Comparison of ENCODE assay signal across 11 cellular contexts in the genomic region with DNA sequence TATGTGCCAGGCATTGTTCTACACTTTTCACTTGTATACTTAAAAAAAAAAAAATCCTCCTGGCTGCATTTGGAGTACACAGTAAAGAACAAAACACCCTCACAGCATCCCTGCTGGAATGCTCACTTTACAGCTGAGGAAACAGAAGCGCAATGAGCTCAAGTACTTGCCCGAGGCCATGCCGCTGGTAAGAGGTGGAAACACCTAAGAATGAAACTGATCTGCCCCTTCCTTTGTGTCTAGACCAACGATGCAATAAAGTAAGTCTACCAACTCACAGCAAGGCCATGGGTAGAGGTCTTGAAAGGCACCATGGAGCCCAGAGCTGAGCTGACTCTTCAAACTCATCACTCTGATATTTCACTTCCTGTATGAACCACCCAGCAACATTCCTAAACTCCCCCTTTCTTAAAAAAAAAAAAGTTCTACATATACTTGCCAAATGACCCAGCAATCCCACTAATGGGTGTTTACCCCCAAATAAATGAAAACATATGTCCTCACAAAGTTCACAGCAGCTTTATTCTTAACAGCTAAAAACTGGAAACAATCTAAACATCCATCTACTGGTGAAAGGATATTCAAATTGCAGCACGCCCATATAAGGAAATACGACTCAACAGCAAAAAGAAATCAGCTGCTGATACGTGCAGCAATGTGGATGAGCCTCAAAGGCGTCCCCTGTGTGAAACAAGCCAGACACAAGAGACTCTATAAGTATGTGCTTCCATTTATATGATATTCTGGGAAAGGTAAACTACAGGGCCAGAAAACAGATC.
DNase-seq lines count a peak whose midpoint lies in the region; ATAC-seq lines count a peak whose summit lies in the region.
"Had no signal": no experiment of that assay in that cellular context is flagged by ENCODE, and none has a peak within 500 bp of the region (broad histone marks: within the 10 kb centered on the region; RNA-seq: fewer than 3 reads in every experiment).

No MANE protein-coding gene starts in this region.

- ATAC-seq in GM19467 (IDR thresholded peaks at IDR 0.05; ENCODE audit: unreplicated experiment) (no peak), HG02938 (IDR thresholded peaks at IDR 0.05; ENCODE audit: unreplicated experiment) (no peak)

- DNase-seq in AG08395 (ENCODE audit: low spot score) (peak; percentile 55), GM04503 (ENCODE audit: low read depth) (peak; percentile 78), RPMI7951 (ENCODE audit: low read depth) (peak; percentile 87), fibroblast of peridontal ligament (ENCODE audit: extremely low read depth) (peak; percentile 97), NCI-H774 (lab: John Stamatoyannopoulos, UW) (no peak)
- no peak for DNase-seq in stimulated activated CD4-positive, alpha-beta T cell treated with anti-CD3 and anti-CD28 coated beads, Interleukin-1b, Interleukin-23, amount 100 ng/mL, for 48 hours
- DNase-seq: CD8-positive, alpha-beta memory T cell; NCI-H2227 treated with DMSO at 0.1 percent for 48 hours; stimulated activated CD4-positive, alpha-beta T cell treated with anti-CD3 and anti-CD28 coated beads, Interleukin-2, amount 100 ng/mL, for 48 hours had no signal

Comparison
In these comparisons a context has a peak if more than half of its experiments do, and no peak if none do; other contexts are left out.
1. DNase-seq: peak in AG08395 (single experiment), GM04503 (single experiment), RPMI7951 (single experiment) and fibroblast of peridontal ligament (single experiment); none in stimulated activated CD4-positive, alpha-beta T cell treated with anti-CD3 and anti-CD28 coated beads, Interleukin-1b, Interleukin-23, amount 100 ng/mL, for 48 hours (single experiment) and NCI-H774 (single experiment).